Comparison of ENCODE assay signal across 1 cellular context in the genomic region with DNA sequence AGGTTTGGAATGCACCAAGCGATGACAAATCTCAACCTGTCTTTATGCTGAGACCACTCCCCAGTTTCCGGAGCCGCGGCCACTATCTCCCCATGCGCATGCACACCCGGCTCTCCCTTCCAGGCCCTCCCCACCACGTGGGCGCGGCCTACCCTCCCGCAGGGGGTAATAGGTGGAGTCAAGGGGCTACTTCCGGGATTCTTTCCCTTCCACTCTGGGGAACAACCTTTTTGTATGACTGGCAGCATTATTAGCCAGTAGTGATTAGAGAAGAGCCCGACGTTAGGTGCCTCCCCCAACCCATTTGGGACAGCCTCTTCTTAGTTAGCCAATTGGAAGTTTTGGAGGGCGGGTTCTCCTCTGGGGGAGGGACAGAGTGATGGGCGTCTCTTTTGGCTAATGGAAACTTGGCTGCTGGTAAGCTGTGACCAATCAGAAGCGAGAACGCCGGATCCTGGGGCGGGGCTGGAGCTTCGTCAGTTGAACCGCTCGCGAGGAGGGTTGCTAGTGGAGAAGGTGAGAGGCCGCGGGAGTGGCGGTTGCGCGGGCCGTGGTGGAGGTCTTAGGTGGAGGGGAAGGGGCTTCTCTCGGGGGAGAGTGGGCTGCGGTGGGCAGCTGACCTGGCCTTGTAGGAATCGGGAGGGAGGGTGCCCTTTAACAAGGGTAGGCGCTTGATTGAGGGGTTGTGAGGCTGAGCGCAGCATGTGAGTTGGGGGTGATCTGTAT.
TF ChIP-seq lines count a peak whose summit lies in the region.

A gene with protein sequence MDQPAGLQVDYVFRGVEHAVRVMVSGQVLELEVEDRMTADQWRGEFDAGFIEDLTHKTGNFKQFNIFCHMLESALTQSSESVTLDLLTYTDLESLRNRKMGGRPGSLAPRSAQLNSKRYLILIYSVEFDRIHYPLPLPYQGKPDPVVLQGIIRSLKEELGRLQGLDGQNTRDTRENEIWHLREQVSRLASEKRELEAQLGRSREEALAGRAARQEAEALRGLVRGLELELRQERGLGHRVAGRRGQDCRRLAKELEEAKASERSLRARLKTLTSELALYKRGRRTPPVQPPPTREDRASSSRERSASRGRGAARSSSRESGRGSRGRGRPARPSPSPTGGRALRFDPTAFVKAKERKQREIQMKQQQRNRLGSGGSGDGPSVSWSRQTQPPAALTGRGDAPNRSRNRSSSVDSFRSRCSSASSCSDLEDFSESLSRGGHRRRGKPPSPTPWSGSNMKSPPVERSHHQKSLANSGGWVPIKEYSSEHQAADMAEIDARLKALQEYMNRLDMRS (plus strand): TSS at position 479 of the 726 bp plus-strand sequence. CDS start 7,552 bp downstream, outside the sequence.

TF ChIP-seq in K562, 482 proteins besides CTCF, POLR2A, EP300 and RAD21 (continued from another document and continues in another):
- TF ChIP-seq POU5F1 (IDR thresholded peaks at IDR 0.05; ENCODE audit: borderline replicate concordance, low read depth, low read length, partially characterized antibody), result no peak
- TF ChIP-seq, protein P1, sequence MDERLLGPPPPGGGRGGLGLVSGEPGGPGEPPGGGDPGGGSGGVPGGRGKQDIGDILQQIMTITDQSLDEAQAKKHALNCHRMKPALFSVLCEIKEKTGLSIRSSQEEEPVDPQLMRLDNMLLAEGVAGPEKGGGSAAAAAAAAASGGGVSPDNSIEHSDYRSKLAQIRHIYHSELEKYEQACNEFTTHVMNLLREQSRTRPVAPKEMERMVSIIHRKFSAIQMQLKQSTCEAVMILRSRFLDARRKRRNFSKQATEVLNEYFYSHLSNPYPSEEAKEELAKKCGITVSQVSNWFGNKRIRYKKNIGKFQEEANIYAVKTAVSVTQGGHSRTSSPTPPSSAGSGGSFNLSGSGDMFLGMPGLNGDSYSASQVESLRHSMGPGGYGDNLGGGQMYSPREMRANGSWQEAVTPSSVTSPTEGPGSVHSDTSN (CRISPR knock-in tag; IDR thresholded peaks at IDR 0.05; ENCODE audit: low read depth), result peak; percentile 89
- TF ChIP-seq, protein P1 (tag; conservative IDR thresholded peaks at IDR 0.05; ENCODE audit: low read depth), result peak; percentile 100
- TF ChIP-seq ZNF785 (CRISPR knock-in tag; IDR thresholded peaks at IDR 0.05), result no peak
- no peak for TF ChIP-seq RBM34 (IDR thresholded peaks at IDR 0.05; ENCODE audit: borderline replicate concordance, insufficient read depth, low read length)
- no peak for TF ChIP-seq ZNF347 (CRISPR knock-in tag; IDR thresholded peaks at IDR 0.05; ENCODE audit: low read depth)
- peak; percentile 99 for TF ChIP-seq ELF1 (tag; IDR thresholded peaks at IDR 0.05)
- no peak for TF ChIP-seq ZFP1 (CRISPR knock-in tag; IDR thresholded peaks at IDR 0.05)
- no peak for TF ChIP-seq ZNF354B (CRISPR knock-in tag; IDR thresholded peaks at IDR 0.05)
- TF ChIP-seq, protein P2, sequence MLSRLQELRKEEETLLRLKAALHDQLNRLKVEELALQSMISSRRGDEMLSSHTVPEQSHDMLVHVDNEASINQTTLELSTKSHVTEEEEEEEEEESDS (CRISPR knock-in tag; IDR thresholded peaks at IDR 0.05), result no peak
- no peak for TF ChIP-seq NFE2L1 (tag; IDR thresholded peaks at IDR 0.05; ENCODE audit: borderline replicate concordance, low read depth)
- no peak for TF ChIP-seq ZNF316 (IDR thresholded peaks at IDR 0.05)
- TF ChIP-seq, protein P3, sequence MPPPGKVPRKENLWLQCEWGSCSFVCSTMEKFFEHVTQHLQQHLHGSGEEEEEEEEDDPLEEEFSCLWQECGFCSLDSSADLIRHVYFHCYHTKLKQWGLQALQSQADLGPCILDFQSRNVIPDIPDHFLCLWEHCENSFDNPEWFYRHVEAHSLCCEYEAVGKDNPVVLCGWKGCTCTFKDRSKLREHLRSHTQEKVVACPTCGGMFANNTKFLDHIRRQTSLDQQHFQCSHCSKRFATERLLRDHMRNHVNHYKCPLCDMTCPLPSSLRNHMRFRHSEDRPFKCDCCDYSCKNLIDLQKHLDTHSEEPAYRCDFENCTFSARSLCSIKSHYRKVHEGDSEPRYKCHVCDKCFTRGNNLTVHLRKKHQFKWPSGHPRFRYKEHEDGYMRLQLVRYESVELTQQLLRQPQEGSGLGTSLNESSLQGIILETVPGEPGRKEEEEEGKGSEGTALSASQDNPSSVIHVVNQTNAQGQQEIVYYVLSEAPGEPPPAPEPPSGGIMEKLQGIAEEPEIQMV (tag; conservative IDR thresholded peaks at IDR 0.05; ENCODE audit: low read depth), result no peak
- no peak for TF ChIP-seq POLR3A (IDR thresholded peaks at IDR 0.05; ENCODE audit: borderline replicate concordance, extremely low read depth, insufficient read depth, insufficient read length)
- TF ChIP-seq ZNF668 (CRISPR knock-in tag; IDR thresholded peaks at IDR 0.05), result no peak
- TF ChIP-seq ZNF140 (CRISPR knock-in tag; IDR thresholded peaks at IDR 0.05), result no peak
- TF ChIP-seq TSC22D4 (tag; IDR thresholded peaks at IDR 0.05), result no peak
- TF ChIP-seq, protein P4, sequence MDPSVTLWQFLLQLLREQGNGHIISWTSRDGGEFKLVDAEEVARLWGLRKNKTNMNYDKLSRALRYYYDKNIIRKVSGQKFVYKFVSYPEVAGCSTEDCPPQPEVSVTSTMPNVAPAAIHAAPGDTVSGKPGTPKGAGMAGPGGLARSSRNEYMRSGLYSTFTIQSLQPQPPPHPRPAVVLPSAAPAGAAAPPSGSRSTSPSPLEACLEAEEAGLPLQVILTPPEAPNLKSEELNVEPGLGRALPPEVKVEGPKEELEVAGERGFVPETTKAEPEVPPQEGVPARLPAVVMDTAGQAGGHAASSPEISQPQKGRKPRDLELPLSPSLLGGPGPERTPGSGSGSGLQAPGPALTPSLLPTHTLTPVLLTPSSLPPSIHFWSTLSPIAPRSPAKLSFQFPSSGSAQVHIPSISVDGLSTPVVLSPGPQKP (CRISPR knock-in tag; IDR thresholded peaks at IDR 0.05), result no peak
- peak; percentile 99 for TF ChIP-seq FOS (IDR thresholded peaks at IDR 0.05; ENCODE audit: extremely low read depth, insufficient read length)
- TF ChIP-seq PPARD (CRISPR knock-in tag; IDR thresholded peaks at IDR 0.05), result no peak
- peak; percentile 79 for TF ChIP-seq MEIS2 (IDR thresholded peaks at IDR 0.05; ENCODE audit: partially characterized antibody)
- TF ChIP-seq DNMT1 (IDR thresholded peaks at IDR 0.05), result no peak
- no peak for TF ChIP-seq KLF1 (tag; IDR thresholded peaks at IDR 0.05)
- TF ChIP-seq ZNF444 (CRISPR knock-in tag; IDR thresholded peaks at IDR 0.05), result no peak
- TF ChIP-seq SRF (CRISPR knock-in tag; IDR thresholded peaks at IDR 0.05), result 0 out of 4 replicates have a peak, but pooled peaks of 1 of the 2 experiments have one; percentile 51
- no peak for TF ChIP-seq NCOA4 (IDR thresholded peaks at IDR 0.05; ENCODE audit: partially characterized antibody)
- TF ChIP-seq MTA1 (IDR thresholded peaks at IDR 0.05; ENCODE audit: borderline replicate concordance), result no peak; the same call in 1 of the 2 replicates
- TF ChIP-seq, protein P5, sequence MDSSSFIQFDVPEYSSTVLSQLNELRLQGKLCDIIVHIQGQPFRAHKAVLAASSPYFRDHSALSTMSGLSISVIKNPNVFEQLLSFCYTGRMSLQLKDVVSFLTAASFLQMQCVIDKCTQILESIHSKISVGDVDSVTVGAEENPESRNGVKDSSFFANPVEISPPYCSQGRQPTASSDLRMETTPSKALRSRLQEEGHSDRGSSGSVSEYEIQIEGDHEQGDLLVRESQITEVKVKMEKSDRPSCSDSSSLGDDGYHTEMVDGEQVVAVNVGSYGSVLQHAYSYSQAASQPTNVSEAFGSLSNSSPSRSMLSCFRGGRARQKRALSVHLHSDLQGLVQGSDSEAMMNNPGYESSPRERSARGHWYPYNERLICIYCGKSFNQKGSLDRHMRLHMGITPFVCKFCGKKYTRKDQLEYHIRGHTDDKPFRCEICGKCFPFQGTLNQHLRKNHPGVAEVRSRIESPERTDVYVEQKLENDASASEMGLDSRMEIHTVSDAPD (CRISPR knock-in tag; IDR thresholded peaks at IDR 0.05), result no peak
- TF ChIP-seq, protein P6, sequence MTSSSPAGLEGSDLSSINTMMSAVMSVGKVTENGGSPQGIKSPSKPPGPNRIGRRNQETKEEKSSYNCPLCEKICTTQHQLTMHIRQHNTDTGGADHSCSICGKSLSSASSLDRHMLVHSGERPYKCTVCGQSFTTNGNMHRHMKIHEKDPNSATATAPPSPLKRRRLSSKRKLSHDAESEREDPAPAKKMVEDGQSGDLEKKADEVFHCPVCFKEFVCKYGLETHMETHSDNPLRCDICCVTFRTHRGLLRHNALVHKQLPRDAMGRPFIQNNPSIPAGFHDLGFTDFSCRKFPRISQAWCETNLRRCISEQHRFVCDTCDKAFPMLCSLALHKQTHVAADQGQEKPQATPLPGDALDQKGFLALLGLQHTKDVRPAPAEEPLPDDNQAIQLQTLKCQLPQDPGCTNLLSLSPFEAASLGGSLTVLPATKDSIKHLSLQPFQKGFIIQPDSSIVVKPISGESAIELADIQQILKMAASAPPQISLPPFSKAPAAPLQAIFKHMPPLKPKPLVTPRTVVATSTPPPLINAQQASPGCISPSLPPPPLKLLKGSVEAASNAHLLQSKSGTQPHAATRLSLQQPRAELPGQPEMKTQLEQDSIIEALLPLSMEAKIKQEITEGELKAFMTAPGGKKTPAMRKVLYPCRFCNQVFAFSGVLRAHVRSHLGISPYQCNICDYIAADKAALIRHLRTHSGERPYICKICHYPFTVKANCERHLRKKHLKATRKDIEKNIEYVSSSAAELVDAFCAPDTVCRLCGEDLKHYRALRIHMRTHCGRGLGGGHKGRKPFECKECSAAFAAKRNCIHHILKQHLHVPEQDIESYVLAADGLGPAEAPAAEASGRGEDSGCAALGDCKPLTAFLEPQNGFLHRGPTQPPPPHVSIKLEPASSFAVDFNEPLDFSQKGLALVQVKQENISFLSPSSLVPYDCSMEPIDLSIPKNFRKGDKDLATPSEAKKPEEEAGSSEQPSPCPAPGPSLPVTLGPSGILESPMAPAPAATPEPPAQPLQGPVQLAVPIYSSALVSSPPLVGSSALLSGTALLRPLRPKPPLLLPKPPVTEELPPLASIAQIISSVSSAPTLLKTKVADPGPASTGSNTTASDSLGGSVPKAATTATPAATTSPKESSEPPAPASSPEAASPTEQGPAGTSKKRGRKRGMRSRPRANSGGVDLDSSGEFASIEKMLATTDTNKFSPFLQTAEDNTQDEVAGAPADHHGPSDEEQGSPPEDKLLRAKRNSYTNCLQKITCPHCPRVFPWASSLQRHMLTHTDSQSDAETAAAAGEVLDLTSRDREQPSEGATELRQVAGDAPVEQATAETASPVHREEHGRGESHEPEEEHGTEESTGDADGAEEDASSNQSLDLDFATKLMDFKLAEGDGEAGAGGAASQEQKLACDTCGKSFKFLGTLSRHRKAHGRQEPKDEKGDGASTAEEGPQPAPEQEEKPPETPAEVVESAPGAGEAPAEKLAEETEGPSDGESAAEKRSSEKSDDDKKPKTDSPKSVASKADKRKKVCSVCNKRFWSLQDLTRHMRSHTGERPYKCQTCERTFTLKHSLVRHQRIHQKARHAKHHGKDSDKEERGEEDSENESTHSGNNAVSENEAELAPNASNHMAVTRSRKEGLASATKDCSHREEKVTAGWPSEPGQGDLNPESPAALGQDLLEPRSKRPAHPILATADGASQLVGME (CRISPR knock-in tag; IDR thresholded peaks at IDR 0.05), result peak; percentile 57; the same call in 1 of the 2 replicates
- TF ChIP-seq KLF13 (tag; IDR thresholded peaks at IDR 0.05; ENCODE audit: borderline replicate concordance, low read depth), result no peak
- no peak for TF ChIP-seq ADNP (tag; IDR thresholded peaks at IDR 0.05)
- no peak for TF ChIP-seq CCNT2 (IDR thresholded peaks at IDR 0.05; ENCODE audit: borderline replicate concordance, extremely low read depth, insufficient read length, low read depth, low read length)
- no peak for TF ChIP-seq MAFG (tag; conservative IDR thresholded peaks at IDR 0.05)
- TF ChIP-seq, protein P7, sequence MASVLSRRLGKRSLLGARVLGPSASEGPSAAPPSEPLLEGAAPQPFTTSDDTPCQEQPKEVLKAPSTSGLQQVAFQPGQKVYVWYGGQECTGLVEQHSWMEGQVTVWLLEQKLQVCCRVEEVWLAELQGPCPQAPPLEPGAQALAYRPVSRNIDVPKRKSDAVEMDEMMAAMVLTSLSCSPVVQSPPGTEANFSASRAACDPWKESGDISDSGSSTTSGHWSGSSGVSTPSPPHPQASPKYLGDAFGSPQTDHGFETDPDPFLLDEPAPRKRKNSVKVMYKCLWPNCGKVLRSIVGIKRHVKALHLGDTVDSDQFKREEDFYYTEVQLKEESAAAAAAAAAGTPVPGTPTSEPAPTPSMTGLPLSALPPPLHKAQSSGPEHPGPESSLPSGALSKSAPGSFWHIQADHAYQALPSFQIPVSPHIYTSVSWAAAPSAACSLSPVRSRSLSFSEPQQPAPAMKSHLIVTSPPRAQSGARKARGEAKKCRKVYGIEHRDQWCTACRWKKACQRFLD (CRISPR knock-in tag; IDR thresholded peaks at IDR 0.05), result no peak
- peak; percentile 95 for TF ChIP-seq RBM25 (IDR thresholded peaks at IDR 0.05; ENCODE audit: low read depth, low read length, severe bottlenecking)
- no peak for TF ChIP-seq PHF21A (IDR thresholded peaks at IDR 0.05; ENCODE audit: borderline replicate concordance, low read depth)
- no peak for TF ChIP-seq DIDO1 (tag; IDR thresholded peaks at IDR 0.05; ENCODE audit: low read depth)
- TF ChIP-seq, protein P8, sequence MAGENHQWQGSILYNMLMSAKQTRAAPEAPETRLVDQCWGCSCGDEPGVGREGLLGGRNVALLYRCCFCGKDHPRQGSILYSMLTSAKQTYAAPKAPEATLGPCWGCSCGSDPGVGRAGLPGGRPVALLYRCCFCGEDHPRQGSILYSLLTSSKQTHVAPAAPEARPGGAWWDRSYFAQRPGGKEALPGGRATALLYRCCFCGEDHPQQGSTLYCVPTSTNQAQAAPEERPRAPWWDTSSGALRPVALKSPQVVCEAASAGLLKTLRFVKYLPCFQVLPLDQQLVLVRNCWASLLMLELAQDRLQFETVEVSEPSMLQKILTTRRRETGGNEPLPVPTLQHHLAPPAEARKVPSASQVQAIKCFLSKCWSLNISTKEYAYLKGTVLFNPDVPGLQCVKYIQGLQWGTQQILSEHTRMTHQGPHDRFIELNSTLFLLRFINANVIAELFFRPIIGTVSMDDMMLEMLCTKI (IDR thresholded peaks at IDR 0.05; ENCODE audit: partially characterized antibody), result no peak
- TF ChIP-seq ZNF134 (CRISPR knock-in tag; conservative IDR thresholded peaks at IDR 0.05), result no peak
- TF ChIP-seq FOXJ2 (tag; IDR thresholded peaks at IDR 0.05), result no peak
- TF ChIP-seq ZNF586 (CRISPR knock-in tag; conservative IDR thresholded peaks at IDR 0.05), result no peak
- peak; percentile 85 for TF ChIP-seq SP2 (IDR thresholded peaks at IDR 0.05; ENCODE audit: extremely low read depth, low read depth, low read length, poor library complexity, severe bottlenecking)
- TF ChIP-seq ZNF766 (CRISPR knock-in tag; conservative IDR thresholded peaks at IDR 0.05), result peak; percentile 68; the same call in 1 of the 2 replicates
- TF ChIP-seq ZNF561 (CRISPR knock-in tag; conservative IDR thresholded peaks at IDR 0.05), result 0 out of 2 replicates have a peak, but pooled peaks have one; percentile 24
- TF ChIP-seq MED1 (CRISPR knock-in tag; IDR thresholded peaks at IDR 0.05; ENCODE audit: borderline replicate concordance), result no peak
